ENCODE assay signal across 1 cellular context in genomic region chr7:27164381-27165088, GRCh38.
A peak's percentile ranks its signal among the peaks of the same experiment; 100 is the strongest.
TF ChIP-seq lines count a peak whose summit lies in the region.

No MANE protein-coding gene starts in this region.

TF ChIP-seq in K562, 482 proteins besides CTCF, POLR2A, EP300 and RAD21:
- peak; percentile 71 for TF ChIP-seq ZFP36 (IDR thresholded peaks at IDR 0.05; ENCODE audit: low read depth, low read length, partially characterized antibody)
- TF ChIP-seq SREBF1 (IDR thresholded peaks at IDR 0.05; ENCODE audit: borderline replicate concordance, low read depth, low read length), result no peak
- TF ChIP-seq ZNF398 (CRISPR knock-in tag; IDR thresholded peaks at IDR 0.05), result no peak
- TF ChIP-seq CTCFL (IDR thresholded peaks at IDR 0.05; ENCODE audit: borderline replicate concordance, insufficient read depth, low read depth, low read length, poor library complexity, severe bottlenecking), result peak; percentile 35
